8 cellular contexts compared by ENCODE assay signal in genomic region chr1:61743716-61744620, GRCh38. TPM values are rescaled to one million over a fixed set of nuclear protein-coding genes. Genes with fewer than 3 reads are reported as not detected.
DNase-seq lines count a peak whose midpoint lies in the region; ATAC-seq and TF ChIP-seq lines count a peak whose summit lies in the region.

No MANE protein-coding gene starts in this region.

- H3K4me3 ChIP-seq in duodenal mucosa (ENCODE audit: low read depth in 1 of 2, low read length in 2 of 2): peak overlapping the region; percentile 83 to 85
- peak overlapping the region; percentile 69 for H3K4me3 ChIP-seq in neural cell (ENCODE audit: low read length)

- no peaks in the 10 kb centered on the region for H3K27me3 ChIP-seq in duodenal mucosa (ENCODE audit: control insufficient read depth in 1 of 2, insufficient read depth in 2 of 2, low read length in 2 of 2)
- H3K27me3 ChIP-seq in neural cell (ENCODE audit: insufficient read depth, low read depth, low read length): peaks cover 4% of the 10 kb centered on the region

- H3K9ac ChIP-seq in duodenal mucosa (ENCODE audit: low read depth in 1 of 2, low read length in 2 of 2) (peak overlapping the region in 1 of 2 donors; percentile 85), neural cell (ENCODE audit: low read length) (no peak overlapping the region)

- TSS peak; percentile 38 for BruUV-seq in Calu3 (replicated peaks; lab: Mats Ljungman, UMichigan)

- H4K20me1 ChIP-seq in neural cell (ENCODE audit: insufficient read depth): no peaks in the 10 kb centered on the region

- H3K36me3 Mint-ChIP-seq in Calu3 (ENCODE audit: insufficient read depth, unreplicated experiment): peaks cover 50% of the 10 kb centered on the region

- no peak overlapping the region for H2AFZ ChIP-seq in neural cell (ENCODE audit: low read depth, low read length)

- TF ChIP-seq CTCF in Calu3 (IDR thresholded peaks at IDR 0.05; ENCODE audit: unreplicated experiment) (no peak), neural cell (IDR thresholded peaks at IDR 0.05; ENCODE audit: poor library complexity, severe bottlenecking) (no peak), GM13977 (IDR thresholded peaks at IDR 0.05; ENCODE audit: extremely low read depth, insufficient read depth, missing control alignments) (no peak)

- no peak overlapping the region for H3K27ac ChIP-seq in duodenal mucosa (ENCODE audit: low read depth, low read length)
- no peak overlapping the region for H3K27ac ChIP-seq in neural cell (ENCODE audit: low read length)

- peaks cover 10 to 24% of the 10 kb centered on the region in 2 donors for H3K4me1 ChIP-seq in duodenal mucosa (ENCODE audit: control insufficient read depth in 1 of 2, insufficient read depth in 2 of 2, low read length in 2 of 2)

- no peak overlapping the region for H3K4me2 ChIP-seq in neural cell (ENCODE audit: low read length)

- no peaks in the 10 kb centered on the region for H3F3A ChIP-seq in neural cell (ENCODE audit: insufficient read depth, low read length, poor library complexity, severe bottlenecking)

- no peak for TF ChIP-seq EP300 in neural cell (conservative IDR thresholded peaks at IDR 0.05; ENCODE audit: poor library complexity, severe bottlenecking)

- no peaks in the 10 kb centered on the region for H3K9me3 ChIP-seq in duodenal mucosa (ENCODE audit: control insufficient read depth in 1 of 2, low read length in 2 of 2)
- H3K9me3 ChIP-seq in neural cell (ENCODE audit: low read length): no peaks in the 10 kb centered on the region

- no peak for TF ChIP-seq RAD21 in neural cell (conservative IDR thresholded peaks at IDR 0.05)

- CTCF ChIA-PET in Calu3 (lab: Charles Lee): interaction anchor here (1.2 kb wide), 1 partner anchor 94 kb away, joined by 3 read pairs; no protein-coding TSS in a partner anchor

- H3K27ac Mint-ChIP-seq in Calu3 (ENCODE audit: unreplicated experiment): peak overlapping the region; percentile 37

- no peaks in the 10 kb centered on the region for H3K27me3 Mint-ChIP-seq in Calu3 (ENCODE audit: unreplicated experiment)

- peak overlapping the region; percentile 88 for H3K4me3 Mint-ChIP-seq in Calu3 (ENCODE audit: low read depth, unreplicated experiment)

- no peaks in the 10 kb centered on the region for H3K79me2 ChIP-seq in neural cell (replicated peaks; ENCODE audit: insufficient read depth, low read length)

- in situ Hi-C loops in GM13977 (cut with MboI; ENCODE audit: low pct_unique_long_range_greater_than_20kb, low sequenced_read_pairs, unreplicated experiment): no loop called here

- peaks cover 53% of the 10 kb centered on the region for H3K4me1 Mint-ChIP-seq in Calu3 (ENCODE audit: low read depth, unreplicated experiment)

- no peaks in the 10 kb centered on the region for H3K9me2 ChIP-seq in neural cell (ENCODE audit: insufficient read depth, low read length)

- no peak for ATAC-seq in HG03460 (IDR thresholded peaks at IDR 0.05; ENCODE audit: unreplicated experiment)

- H3K36me3 ChIP-seq in duodenal mucosa (ENCODE audit: control insufficient read depth in 1 of 2, insufficient read depth in 2 of 2, low read length in 2 of 2): no peaks in the 10 kb centered on the region
- H3K36me3 ChIP-seq in neural cell (ENCODE audit: insufficient read depth, low read length): no peaks in the 10 kb centered on the region

- no peaks in the 10 kb centered on the region for H3K9me3 Mint-ChIP-seq in Calu3 (ENCODE audit: low read depth, unreplicated experiment)

- no peak for DNase-seq in Calu3
- peak; percentile 48 for DNase-seq in NCI-H2029 treated with DMSO at 0.1 percent for 48 hours (lab: John Stamatoyannopoulos, UW)
- no peak for DNase-seq in nucleus accumbens (lab: John Stamatoyannopoulos, UW)
- DNase-seq in GM13977 (ENCODE audit: low spot score): no peak
- no peak for DNase-seq in hippocampal formation (lab: John Stamatoyannopoulos, UW)

- intact Hi-C loops in Calu3 (cut with micrococcal nuclease; ENCODE audit: unreplicated experiment): loop anchor here (2.0 kb wide), 1 partner anchor 19 kb away; the partner anchor contains the start of gene TM2D1

TF ChIP-seq in neural cell, 6 proteins besides CTCF, POLR2A, EP300 and RAD21:
- TF ChIP-seq TAF1 (IDR thresholded peaks at IDR 0.05; ENCODE audit: low read depth): no peak
- TF ChIP-seq SMC3 (conservative IDR thresholded peaks at IDR 0.05; ENCODE audit: poor library complexity): no peak
- TF ChIP-seq EZH2 (IDR thresholded peaks at IDR 0.05; ENCODE audit: borderline replicate concordance, insufficient read depth, low read length, poor library complexity, severe bottlenecking): no peak
- TF ChIP-seq MXI1 (conservative IDR thresholded peaks at IDR 0.05; ENCODE audit: poor library complexity, severe bottlenecking): no peak
- no peak for TF ChIP-seq POLR2AphosphoS5 (IDR thresholded peaks at IDR 0.05)
- no peak for TF ChIP-seq REST (IDR thresholded peaks at IDR 0.05; ENCODE audit: borderline replicate concordance)

RNA-seq across cellular contexts. Expression of gene PATJ, which starts 1.7 kb away (rescaled TPM):
- 58.4 and 72.2 TPM in 2 replicates for total RNA-seq in Calu3 (2022)
- 7.8 and 9.9 TPM in 2 replicates for polyA plus RNA-seq in neural cell
- polyA minus RNA-seq in neural cell: 20.0 and 22.4 TPM in 2 replicates

RNA-seq across cellular contexts. Expression of gene TM2D1, which starts 19.0 kb away (rescaled TPM):
- 38.7 and 45.8 TPM in 2 replicates for total RNA-seq in Calu3 (2022)
- polyA plus RNA-seq in neural cell: 161 and 168 TPM in 2 replicates
- 71.9 and 78.9 TPM in 2 replicates for polyA minus RNA-seq in neural cell
